In genomic region chr10:43267811-43268210, GRCh38 we compare ENCODE assay signal across 16 cellular contexts. TPM values are rescaled to one million over a fixed set of nuclear protein-coding genes. Genes with fewer than 3 reads are reported as not detected.
DNase-seq lines count a peak whose midpoint lies in the region; ATAC-seq and TF ChIP-seq lines count a peak whose summit lies in the region.
"Had no signal": no experiment of that assay in that cellular context is flagged by ENCODE, and none has a peak within 500 bp of the region (broad histone marks: within the 10 kb centered on the region; RNA-seq: fewer than 3 reads in every experiment).

No MANE protein-coding gene starts in this region.

- ATAC-seq in stimulated activated naive CD8-positive, alpha-beta T cell treated with anti-CD3 and anti-CD28 coated beads, Interleukin-15, Interleukin-2, amounts not matched to agents 100 U/mL and 50 U/mL, for 24 hours: no peak
- ATAC-seq in naive B cell (ENCODE audit: low read depth in 2 of 2): no peak
- ATAC-seq: heart right ventricle had no signal

- H3K36me3 Mint-ChIP-seq in stimulated activated naive CD8-positive, alpha-beta T cell treated with anti-CD3 and anti-CD28 coated beads, Interleukin-15, Interleukin-2, amounts not matched to agents 100 ng/mL and 50 ng/mL, for 24 hours (ENCODE audit: low read depth): no peaks in the 10 kb centered on the region
- no peaks in the 10 kb centered on the region for H3K36me3 Mint-ChIP-seq in activated T-helper 1 cell treated with anti-CD3 and anti-CD28 coated beads, Interleukin-12 subunit alpha, Interleukin-12 subunit beta, Interleukin-2, Interleukin-4 antibody, amounts not matched to agents 30 ng/mL and 10 ng/mL and 1 ng/mL, durations not matched to agents 14 hours and 24 hours and 36 hours (ENCODE audit: low read depth)
- H3K36me3 Mint-ChIP-seq in naive B cell (no peaks in the 10 kb centered on the region), CD14-positive monocyte (peaks cover 0 to 4% of the 10 kb centered on the region in 2 donors)

- peak overlapping the region; percentile 26 for H3K4me3 Mint-ChIP-seq in stimulated activated naive CD8-positive, alpha-beta T cell treated with anti-CD3 and anti-CD28 coated beads, Interleukin-15, Interleukin-2, amounts not matched to agents 100 ng/mL and 50 ng/mL, for 24 hours
- H3K4me3 Mint-ChIP-seq in activated T-helper 1 cell treated with anti-CD3 and anti-CD28 coated beads, Interleukin-12 subunit alpha, Interleukin-12 subunit beta, Interleukin-2, Interleukin-4 antibody, amounts not matched to agents 30 ng/mL and 10 ng/mL and 1 ng/mL, durations not matched to agents 14 hours and 24 hours and 36 hours: peak overlapping the region; percentile 66
- peak overlapping the region in 7 of 8 donors; percentile 25 to 79 (median 55) for H3K4me3 Mint-ChIP-seq in naive B cell
- peak overlapping the region in 1 of 2 donors; percentile 84 for H3K4me3 Mint-ChIP-seq in CD14-positive monocyte

- H3K27ac Mint-ChIP-seq in stimulated activated naive CD8-positive, alpha-beta T cell treated with anti-CD3 and anti-CD28 coated beads, Interleukin-15, Interleukin-2, amounts not matched to agents 100 ng/mL and 50 ng/mL, for 24 hours: no peak overlapping the region
- no peak overlapping the region for H3K27ac Mint-ChIP-seq in activated T-helper 1 cell treated with anti-CD3 and anti-CD28 coated beads, Interleukin-12 subunit alpha, Interleukin-12 subunit beta, Interleukin-2, Interleukin-4 antibody, amounts not matched to agents 30 ng/mL and 10 ng/mL and 1 ng/mL, durations not matched to agents 14 hours and 24 hours and 36 hours
- no peak overlapping the region for H3K27ac Mint-ChIP-seq in naive B cell
- no peak overlapping the region for H3K27ac Mint-ChIP-seq in CD14-positive monocyte

- DNase-seq in stimulated activated naive CD8-positive, alpha-beta T cell treated with anti-CD3 and anti-CD28 coated beads, Interleukin-15, Interleukin-2, amounts not matched to agents 100 U/mL and 50 U/mL, for 24 hours: no peak
- DNase-seq in activated T-helper 1 cell treated with anti-CD3 and anti-CD28 coated beads, Interleukin-12 subunit alpha, Interleukin-12 subunit beta, Interleukin-2, Interleukin-4 antibody, amounts not matched to agents 30 ng/mL and 10 ng/mL and 1 ng/mL, durations not matched to agents 14 hours and 24 hours and 36 hours (ENCODE audit: low spot score): no peak
- DNase-seq in naive B cell (no peak), cardiac septum (ENCODE audit: low spot score) (no peak), CD14-positive monocyte (ENCODE audit: low spot score) (no peak), NCI-H187 treated with DMSO at 0.1 percent for 48 hours (lab: John Stamatoyannopoulos, UW) (no peak)
- DNase-seq: AML-193; DMS153; dorsolateral prefrontal cortex; heart right ventricle; mesenchymal stem cell; NCI-H1694; NK-92 treated with Interleukin-12 subunit alpha and Interleukin-12 subunit beta, amount 100 ng/mL, for 24 hours; RPMI8226; stimulated activated CD4-positive, alpha-beta T cell treated with anti-CD3 and anti-CD28 coated beads, Interleukin-2, amount 100 ng/mL, for 48 hours had no signal

- H3K9me3 Mint-ChIP-seq in stimulated activated naive CD8-positive, alpha-beta T cell treated with anti-CD3 and anti-CD28 coated beads, Interleukin-15, Interleukin-2, amounts not matched to agents 100 ng/mL and 50 ng/mL, for 24 hours: no peaks in the 10 kb centered on the region
- no peaks in the 10 kb centered on the region for H3K9me3 Mint-ChIP-seq in activated T-helper 1 cell treated with anti-CD3 and anti-CD28 coated beads, Interleukin-12 subunit alpha, Interleukin-12 subunit beta, Interleukin-2, Interleukin-4 antibody, amounts not matched to agents 30 ng/mL and 10 ng/mL and 1 ng/mL, durations not matched to agents 14 hours and 24 hours and 36 hours
- H3K9me3 Mint-ChIP-seq in naive B cell (peaks cover 0 to 3% (median 0%) of the 10 kb centered on the region in 7 donors), CD14-positive monocyte (peaks cover 0 to 18% (median 12%) of the 10 kb centered on the region in 7 donors)

- intact Hi-C loops in activated T-helper 1 cell treated with anti-CD3 and anti-CD28 coated beads, Interleukin-12 subunit alpha, Interleukin-12 subunit beta, Interleukin-2, Interleukin-4 antibody, amounts not matched to agents 30 ng/mL and 10 ng/mL and 1 ng/mL, durations not matched to agents 14 hours and 24 hours and 36 hours (cut with micrococcal nuclease): no loop called here
- intact Hi-C loops in cardiac septum (cut with DNase I): no loop called here
- intact Hi-C loops in CD14-positive monocyte (cut with micrococcal nuclease): no loop called here

- TF ChIP-seq CTCF in CD14-positive monocyte (IDR thresholded peaks at IDR 0.05): no peak

- peaks cover 9% of the 10 kb centered on the region for H3K4me1 Mint-ChIP-seq in stimulated activated naive CD8-positive, alpha-beta T cell treated with anti-CD3 and anti-CD28 coated beads, Interleukin-15, Interleukin-2, amounts not matched to agents 100 ng/mL and 50 ng/mL, for 24 hours (ENCODE audit: low read depth)
- peaks cover 5% of the 10 kb centered on the region for H3K4me1 Mint-ChIP-seq in activated T-helper 1 cell treated with anti-CD3 and anti-CD28 coated beads, Interleukin-12 subunit alpha, Interleukin-12 subunit beta, Interleukin-2, Interleukin-4 antibody, amounts not matched to agents 30 ng/mL and 10 ng/mL and 1 ng/mL, durations not matched to agents 14 hours and 24 hours and 36 hours (ENCODE audit: low read depth)
- peaks cover 4 to 12% (median 10%) of the 10 kb centered on the region in 3 donors for H3K4me1 Mint-ChIP-seq in naive B cell
- peaks cover 6% of the 10 kb centered on the region for H3K4me1 Mint-ChIP-seq in CD14-positive monocyte

- peaks cover 60% of the 10 kb centered on the region for H3K27me3 Mint-ChIP-seq in stimulated activated naive CD8-positive, alpha-beta T cell treated with anti-CD3 and anti-CD28 coated beads, Interleukin-15, Interleukin-2, amounts not matched to agents 100 ng/mL and 50 ng/mL, for 24 hours
- H3K27me3 Mint-ChIP-seq in activated T-helper 1 cell treated with anti-CD3 and anti-CD28 coated beads, Interleukin-12 subunit alpha, Interleukin-12 subunit beta, Interleukin-2, Interleukin-4 antibody, amounts not matched to agents 30 ng/mL and 10 ng/mL and 1 ng/mL, durations not matched to agents 14 hours and 24 hours and 36 hours (ENCODE audit: insufficient read depth): peaks cover 68% of the 10 kb centered on the region
- H3K27me3 Mint-ChIP-seq in naive B cell (peaks cover 41 to 80% (median 79%) of the 10 kb centered on the region in 3 donors), CD14-positive monocyte (ENCODE audit: low read depth in 3 of 3) (peaks cover 67 to 71% (median 71%) of the 10 kb centered on the region in 3 donors)

RNA-seq across cellular contexts. Expression of gene RASGEF1A, which starts 0.9 kb away (rescaled TPM):
- total RNA-seq in activated T-helper 1 cell treated with anti-CD3 and anti-CD28 coated beads, Interleukin-12 subunit alpha, Interleukin-12 subunit beta, Interleukin-2, Interleukin-4 antibody, amounts not matched to agents 30 ng/mL and 10 ng/mL and 1 ng/mL, durations not matched to agents 14 hours and 24 hours and 36 hours: 0.78 and 2.0 TPM in 2 replicates
- under 1 TPM in 5 of 6 donors, not detected in 1; 0.21 to 0.73 (median 0.37) TPM for polyA plus RNA-seq in naive B cell (ENCODE audit: low read depth in 6 of 6)
- total RNA-seq in cardiac septum: 1.0 TPM
- 1 to 10 TPM in 1 of 2 donors, under 1 TPM in 1; 0.68 to 1.8 TPM for polyA plus RNA-seq in CD14-positive monocyte
